ENCODE assay signal across 9 cellular contexts in genomic region chr1:176285996-176286395, GRCh38.
"Had no signal": no experiment of that assay in that cellular context is flagged by ENCODE, and none has a peak within 500 bp of the region (broad histone marks: within the 10 kb centered on the region; RNA-seq: fewer than 3 reads in every experiment).

No MANE protein-coding gene starts in this region.

- H3K27ac ChIP-seq: HL-60, KMS-11 had no signal

- H3K9ac ChIP-seq: KMS-11 had no signal

- H3K4me3 ChIP-seq: K562 had no signal

- FAIRE-seq: HepG2, HTR-8/SVneo, K562 had no signal

- ATAC-seq: HepG2, K562 had no signal

- H3K4me2 ChIP-seq: KMS-11 had no signal

- DNase-seq: IMR-90, Karpas-422, KBM-7, KG1 had no signal
